1 cellular context compared by ENCODE assay signal in genomic region chr17:73192894-73193701, GRCh38.
TF ChIP-seq lines count a peak whose summit lies in the region.

A gene with protein sequence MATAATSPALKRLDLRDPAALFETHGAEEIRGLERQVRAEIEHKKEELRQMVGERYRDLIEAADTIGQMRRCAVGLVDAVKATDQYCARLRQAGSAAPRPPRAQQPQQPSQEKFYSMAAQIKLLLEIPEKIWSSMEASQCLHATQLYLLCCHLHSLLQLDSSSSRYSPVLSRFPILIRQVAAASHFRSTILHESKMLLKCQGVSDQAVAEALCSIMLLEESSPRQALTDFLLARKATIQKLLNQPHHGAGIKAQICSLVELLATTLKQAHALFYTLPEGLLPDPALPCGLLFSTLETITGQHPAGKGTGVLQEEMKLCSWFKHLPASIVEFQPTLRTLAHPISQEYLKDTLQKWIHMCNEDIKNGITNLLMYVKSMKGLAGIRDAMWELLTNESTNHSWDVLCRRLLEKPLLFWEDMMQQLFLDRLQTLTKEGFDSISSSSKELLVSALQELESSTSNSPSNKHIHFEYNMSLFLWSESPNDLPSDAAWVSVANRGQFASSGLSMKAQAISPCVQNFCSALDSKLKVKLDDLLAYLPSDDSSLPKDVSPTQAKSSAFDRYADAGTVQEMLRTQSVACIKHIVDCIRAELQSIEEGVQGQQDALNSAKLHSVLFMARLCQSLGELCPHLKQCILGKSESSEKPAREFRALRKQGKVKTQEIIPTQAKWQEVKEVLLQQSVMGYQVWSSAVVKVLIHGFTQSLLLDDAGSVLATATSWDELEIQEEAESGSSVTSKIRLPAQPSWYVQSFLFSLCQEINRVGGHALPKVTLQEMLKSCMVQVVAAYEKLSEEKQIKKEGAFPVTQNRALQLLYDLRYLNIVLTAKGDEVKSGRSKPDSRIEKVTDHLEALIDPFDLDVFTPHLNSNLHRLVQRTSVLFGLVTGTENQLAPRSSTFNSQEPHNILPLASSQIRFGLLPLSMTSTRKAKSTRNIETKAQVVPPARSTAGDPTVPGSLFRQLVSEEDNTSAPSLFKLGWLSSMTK (plus strand): TSS chr17:73193055. CDS start chr17:73193070, 15 bp downstream.

TF ChIP-seq in GM12878, 131 proteins besides CTCF, POLR2A, EP300 and RAD21 (continued from another document and continues in another):
- TF ChIP-seq NBN (IDR thresholded peaks at IDR 0.05) (0 out of 2 replicates have a peak, but pooled peaks have one; percentile 48), BHLHE40 (IDR thresholded peaks at IDR 0.05; ENCODE audit: borderline replicate concordance in 1 of 2, low read depth in 2 of 2, low read length in 1 of 2) (peak in 1 of 2 experiments; percentile 32; a peak in 2 of 4 replicates), BACH1 (IDR thresholded peaks at IDR 0.05; ENCODE audit: borderline replicate concordance) (0 out of 2 replicates have a peak, but pooled peaks have one; percentile 46), ESRRA (IDR thresholded peaks at IDR 0.05; ENCODE audit: low read length) (no peak), E2F8 (IDR thresholded peaks at IDR 0.05; ENCODE audit: low read depth, partially characterized antibody) (no peak), GABPA (IDR thresholded peaks at IDR 0.05; ENCODE audit: low read depth) (peak; percentile 90), RUNX3 (IDR thresholded peaks at IDR 0.05; ENCODE audit: low read length) (0 out of 2 replicates have a peak, but pooled peaks have one; percentile 4), SP1 (IDR thresholded peaks at IDR 0.05; ENCODE audit: low read depth, low read length) (peak; percentile 4), EED (IDR thresholded peaks at IDR 0.05; ENCODE audit: low read depth) (no peak), NKRF (conservative IDR thresholded peaks at IDR 0.05) (peak; percentile 88), POU2F2 (IDR thresholded peaks at IDR 0.05; ENCODE audit: borderline replicate concordance, low read depth, low read length) (no peak), IKZF1 (conservative IDR thresholded peaks at IDR 0.05) (peak; percentile 65; the same call in 1 of the 2 replicates), MYC (IDR thresholded peaks at IDR 0.05; ENCODE audit: insufficient read depth, insufficient read length, insufficient replicate concordance, low read length, severe bottlenecking) (peak; percentile 38), IRF4 (IDR thresholded peaks at IDR 0.05; ENCODE audit: low read depth, low read length) (no peak), SPI1 (IDR thresholded peaks at IDR 0.05; ENCODE audit: borderline replicate concordance, insufficient read depth, low read depth, low read length) (no peak), KDM1A (IDR thresholded peaks at IDR 0.05; ENCODE audit: borderline replicate concordance) (no peak), EGR1 (IDR thresholded peaks at IDR 0.05; ENCODE audit: borderline replicate concordance in 1 of 2, low read depth in 2 of 2, low read length in 2 of 2) (peak in 1 of 2 experiments; percentile 84; a peak in 2 of 3 replicates), HDGF (IDR thresholded peaks at IDR 0.05) (0 out of 2 replicates have a peak, but pooled peaks have one; percentile 27), IRF5 (IDR thresholded peaks at IDR 0.05; ENCODE audit: borderline replicate concordance) (no peak), CREB1 (IDR thresholded peaks at IDR 0.05; ENCODE audit: low read depth) (peak; percentile 66), MEF2B (IDR thresholded peaks at IDR 0.05; ENCODE audit: partially characterized antibody, poor library complexity, severe bottlenecking) (peak; percentile 26), HCFC1 (IDR thresholded peaks at IDR 0.05; ENCODE audit: low read length) (peak; percentile 73), SMARCA5 (IDR thresholded peaks at IDR 0.05) (peak; percentile 70; the same call in 1 of the 2 replicates), RB1 (IDR thresholded peaks at IDR 0.05; ENCODE audit: borderline replicate concordance) (peak; percentile 61; the same call in 1 of the 2 replicates), TAF1 (IDR thresholded peaks at IDR 0.05; ENCODE audit: borderline replicate concordance, low read depth, low read length) (peak; percentile 72; the same call in 1 of the 2 replicates), DPF2 (IDR thresholded peaks at IDR 0.05) (peak; percentile 50), NR2F1 (conservative IDR thresholded peaks at IDR 0.05) (peak; percentile 86; the same call in 1 of the 2 replicates), NFYA (IDR thresholded peaks at IDR 0.05; ENCODE audit: borderline replicate concordance, low read depth, low read length) (no peak), SUZ12 (IDR thresholded peaks at IDR 0.05; ENCODE audit: unreplicated experiment) (no peak)
- TF ChIP-seq, protein P1, sequence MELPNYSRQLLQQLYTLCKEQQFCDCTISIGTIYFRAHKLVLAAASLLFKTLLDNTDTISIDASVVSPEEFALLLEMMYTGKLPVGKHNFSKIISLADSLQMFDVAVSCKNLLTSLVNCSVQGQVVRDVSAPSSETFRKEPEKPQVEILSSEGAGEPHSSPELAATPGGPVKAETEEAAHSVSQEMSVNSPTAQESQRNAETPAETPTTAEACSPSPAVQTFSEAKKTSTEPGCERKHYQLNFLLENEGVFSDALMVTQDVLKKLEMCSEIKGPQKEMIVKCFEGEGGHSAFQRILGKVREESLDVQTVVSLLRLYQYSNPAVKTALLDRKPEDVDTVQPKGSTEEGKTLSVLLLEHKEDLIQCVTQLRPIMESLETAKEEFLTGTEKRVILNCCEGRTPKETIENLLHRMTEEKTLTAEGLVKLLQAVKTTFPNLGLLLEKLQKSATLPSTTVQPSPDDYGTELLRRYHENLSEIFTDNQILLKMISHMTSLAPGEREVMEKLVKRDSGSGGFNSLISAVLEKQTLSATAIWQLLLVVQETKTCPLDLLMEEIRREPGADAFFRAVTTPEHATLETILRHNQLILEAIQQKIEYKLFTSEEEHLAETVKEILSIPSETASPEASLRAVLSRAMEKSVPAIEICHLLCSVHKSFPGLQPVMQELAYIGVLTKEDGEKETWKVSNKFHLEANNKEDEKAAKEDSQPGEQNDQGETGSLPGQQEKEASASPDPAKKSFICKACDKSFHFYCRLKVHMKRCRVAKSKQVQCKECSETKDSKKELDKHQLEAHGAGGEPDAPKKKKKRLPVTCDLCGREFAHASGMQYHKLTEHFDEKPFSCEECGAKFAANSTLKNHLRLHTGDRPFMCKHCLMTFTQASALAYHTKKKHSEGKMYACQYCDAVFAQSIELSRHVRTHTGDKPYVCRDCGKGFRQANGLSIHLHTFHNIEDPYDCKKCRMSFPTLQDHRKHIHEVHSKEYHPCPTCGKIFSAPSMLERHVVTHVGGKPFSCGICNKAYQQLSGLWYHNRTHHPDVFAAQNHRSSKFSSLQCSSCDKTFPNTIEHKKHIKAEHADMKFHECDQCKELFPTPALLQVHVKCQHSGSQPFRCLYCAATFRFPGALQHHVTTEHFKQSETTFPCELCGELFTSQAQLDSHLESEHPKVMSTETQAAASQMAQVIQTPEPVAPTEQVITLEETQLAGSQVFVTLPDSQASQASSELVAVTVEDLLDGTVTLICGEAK (IDR thresholded peaks at IDR 0.05; ENCODE audit: borderline replicate concordance): peak; percentile 81; the same call in 1 of the 2 replicates
- TF ChIP-seq, protein P2, sequence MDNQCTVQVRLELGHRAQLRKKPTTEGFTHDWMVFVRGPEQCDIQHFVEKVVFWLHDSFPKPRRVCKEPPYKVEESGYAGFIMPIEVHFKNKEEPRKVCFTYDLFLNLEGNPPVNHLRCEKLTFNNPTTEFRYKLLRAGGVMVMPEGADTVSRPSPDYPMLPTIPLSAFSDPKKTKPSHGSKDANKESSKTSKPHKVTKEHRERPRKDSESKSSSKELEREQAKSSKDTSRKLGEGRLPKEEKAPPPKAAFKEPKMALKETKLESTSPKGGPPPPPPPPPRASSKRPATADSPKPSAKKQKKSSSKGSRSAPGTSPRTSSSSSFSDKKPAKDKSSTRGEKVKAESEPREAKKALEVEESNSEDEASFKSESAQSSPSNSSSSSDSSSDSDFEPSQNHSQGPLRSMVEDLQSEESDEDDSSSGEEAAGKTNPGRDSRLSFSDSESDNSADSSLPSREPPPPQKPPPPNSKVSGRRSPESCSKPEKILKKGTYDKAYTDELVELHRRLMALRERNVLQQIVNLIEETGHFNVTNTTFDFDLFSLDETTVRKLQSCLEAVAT (IDR thresholded peaks at IDR 0.05): 0 out of 2 replicates have a peak, but pooled peaks have one; percentile 32
- TF ChIP-seq, protein P3, sequence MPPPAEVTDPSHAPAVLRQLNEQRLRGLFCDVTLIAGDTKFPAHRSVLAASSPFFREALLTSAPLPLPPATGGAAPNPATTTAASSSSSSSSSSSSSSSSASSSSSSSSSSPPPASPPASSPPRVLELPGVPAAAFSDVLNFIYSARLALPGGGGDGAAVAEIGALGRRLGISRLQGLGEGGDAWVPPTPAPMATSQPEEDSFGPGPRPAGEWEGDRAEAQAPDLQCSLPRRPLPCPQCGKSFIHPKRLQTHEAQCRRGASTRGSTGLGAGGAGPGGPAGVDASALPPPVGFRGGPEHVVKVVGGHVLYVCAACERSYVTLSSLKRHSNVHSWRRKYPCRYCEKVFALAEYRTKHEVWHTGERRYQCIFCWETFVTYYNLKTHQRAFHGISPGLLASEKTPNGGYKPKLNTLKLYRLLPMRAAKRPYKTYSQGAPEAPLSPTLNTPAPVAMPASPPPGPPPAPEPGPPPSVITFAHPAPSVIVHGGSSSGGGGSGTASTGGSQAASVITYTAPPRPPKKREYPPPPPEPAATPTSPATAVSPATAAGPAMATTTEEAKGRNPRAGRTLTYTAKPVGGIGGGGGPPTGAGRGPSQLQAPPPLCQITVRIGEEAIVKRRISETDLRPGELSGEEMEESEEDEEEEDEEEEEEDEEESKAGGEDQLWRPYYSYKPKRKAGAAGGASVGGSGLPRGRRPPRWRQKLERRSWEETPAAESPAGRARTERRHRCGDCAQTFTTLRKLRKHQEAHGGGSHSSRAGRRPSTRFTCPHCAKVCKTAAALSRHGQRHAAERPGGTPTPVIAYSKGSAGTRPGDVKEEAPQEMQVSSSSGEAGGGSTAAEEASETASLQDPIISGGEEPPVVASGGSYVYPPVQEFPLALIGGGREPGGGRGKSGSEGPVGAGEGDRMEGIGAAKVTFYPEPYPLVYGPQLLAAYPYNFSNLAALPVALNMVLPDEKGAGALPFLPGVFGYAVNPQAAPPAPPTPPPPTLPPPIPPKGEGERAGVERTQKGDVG (CRISPR knock-in tag; IDR thresholded peaks at IDR 0.05): no peak
- TF ChIP-seq, protein P4, sequence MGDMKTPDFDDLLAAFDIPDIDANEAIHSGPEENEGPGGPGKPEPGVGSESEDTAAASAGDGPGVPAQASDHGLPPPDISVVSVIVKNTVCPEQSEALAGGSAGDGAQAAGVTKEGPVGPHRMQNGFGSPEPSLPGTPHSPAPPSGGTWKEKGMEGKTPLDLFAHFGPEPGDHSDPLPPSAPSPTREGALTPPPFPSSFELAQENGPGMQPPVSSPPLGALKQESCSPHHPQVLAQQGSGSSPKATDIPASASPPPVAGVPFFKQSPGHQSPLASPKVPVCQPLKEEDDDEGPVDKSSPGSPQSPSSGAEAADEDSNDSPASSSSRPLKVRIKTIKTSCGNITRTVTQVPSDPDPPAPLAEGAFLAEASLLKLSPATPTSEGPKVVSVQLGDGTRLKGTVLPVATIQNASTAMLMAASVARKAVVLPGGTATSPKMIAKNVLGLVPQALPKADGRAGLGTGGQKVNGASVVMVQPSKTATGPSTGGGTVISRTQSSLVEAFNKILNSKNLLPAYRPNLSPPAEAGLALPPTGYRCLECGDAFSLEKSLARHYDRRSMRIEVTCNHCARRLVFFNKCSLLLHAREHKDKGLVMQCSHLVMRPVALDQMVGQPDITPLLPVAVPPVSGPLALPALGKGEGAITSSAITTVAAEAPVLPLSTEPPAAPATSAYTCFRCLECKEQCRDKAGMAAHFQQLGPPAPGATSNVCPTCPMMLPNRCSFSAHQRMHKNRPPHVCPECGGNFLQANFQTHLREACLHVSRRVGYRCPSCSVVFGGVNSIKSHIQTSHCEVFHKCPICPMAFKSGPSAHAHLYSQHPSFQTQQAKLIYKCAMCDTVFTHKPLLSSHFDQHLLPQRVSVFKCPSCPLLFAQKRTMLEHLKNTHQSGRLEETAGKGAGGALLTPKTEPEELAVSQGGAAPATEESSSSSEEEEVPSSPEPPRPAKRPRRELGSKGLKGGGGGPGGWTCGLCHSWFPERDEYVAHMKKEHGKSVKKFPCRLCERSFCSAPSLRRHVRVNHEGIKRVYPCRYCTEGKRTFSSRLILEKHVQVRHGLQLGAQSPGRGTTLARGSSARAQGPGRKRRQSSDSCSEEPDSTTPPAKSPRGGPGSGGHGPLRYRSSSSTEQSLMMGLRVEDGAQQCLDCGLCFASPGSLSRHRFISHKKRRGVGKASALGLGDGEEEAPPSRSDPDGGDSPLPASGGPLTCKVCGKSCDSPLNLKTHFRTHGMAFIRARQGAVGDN (IDR thresholded peaks at IDR 0.05): no peak
